Comparison of ENCODE assay signal across 14 cellular contexts in the genomic region with DNA sequence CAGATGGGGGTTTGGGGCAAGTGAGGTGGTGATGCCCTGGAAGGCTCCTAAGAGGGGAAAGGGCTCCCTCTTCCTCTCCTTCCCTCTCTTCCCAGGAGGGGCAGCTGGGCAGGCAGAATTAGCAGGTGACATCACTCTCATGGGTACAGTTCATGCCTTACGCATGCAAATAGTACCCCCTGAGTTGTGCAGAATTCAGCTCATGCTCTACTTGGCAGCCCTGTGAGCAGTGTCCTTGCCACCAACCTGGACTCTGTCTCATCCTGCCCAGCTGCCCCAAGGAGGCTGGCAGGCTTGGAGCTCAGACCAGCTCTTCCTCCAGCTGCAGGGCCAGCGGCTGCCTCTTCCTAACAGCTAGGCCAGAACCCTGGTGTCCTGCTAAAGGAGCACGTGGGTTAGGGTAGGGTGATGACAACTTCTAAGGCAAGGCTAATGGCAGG. TPM values are rescaled to one million over a fixed set of nuclear protein-coding genes. Genes with fewer than 3 reads are reported as not detected.
DNase-seq lines count a peak whose midpoint lies in the region; ATAC-seq and TF ChIP-seq lines count a peak whose summit lies in the region.
"Had no signal": no experiment of that assay in that cellular context is flagged by ENCODE, and none has a peak within 500 bp of the region (broad histone marks: within the 10 kb centered on the region; RNA-seq: fewer than 3 reads in every experiment).

No MANE protein-coding gene starts in this region.

- H3K36me3 Mint-ChIP-seq in activated T-cell treated with anti-CD3 and anti-CD28 coated beads, Interleukin-2, amount 50 U/mL, for 24 hours (ENCODE audit: low read depth): peaks cover 47% of the 10 kb centered on the region
- peaks cover 23% of the 10 kb centered on the region for H3K36me3 Mint-ChIP-seq in activated T-helper 17 cell treated with anti-CD3 and anti-CD28 coated beads, Interleukin-2, amount 50 U/mL, for 72 hours (ENCODE audit: low read depth)

- H3K27ac ChIP-seq in left ventricle myocardium inferior (replicated peaks): peak overlapping the region; percentile 82
- H3K27ac ChIP-seq: brain microvascular endothelial cell had no signal

- no peak for ATAC-seq in activated T-helper 17 cell treated with anti-CD3 and anti-CD28 coated beads, Interleukin-2, amount 50 U/mL, for 72 hours (replicated peaks)
- ATAC-seq in stimulated activated naive CD8-positive, alpha-beta T cell treated with anti-CD3 and anti-CD28 coated beads, Interleukin-15, amount 100 ng/mL, for 72 hours: no peak
- ATAC-seq: left lobe of liver had no signal

- H3K36me3 ChIP-seq in left ventricle myocardium inferior: no peaks in the 10 kb centered on the region
- H3K36me3 ChIP-seq: brain microvascular endothelial cell had no signal

- no peaks in the 10 kb centered on the region for H3K9me3 Mint-ChIP-seq in activated T-cell treated with anti-CD3 and anti-CD28 coated beads, Interleukin-2, amount 50 U/mL, for 24 hours
- H3K9me3 Mint-ChIP-seq in activated T-helper 17 cell treated with anti-CD3 and anti-CD28 coated beads, Interleukin-2, amount 50 U/mL, for 72 hours: no peaks in the 10 kb centered on the region
- H3K9me3 Mint-ChIP-seq in stimulated activated naive CD8-positive, alpha-beta T cell treated with anti-CD3 and anti-CD28 coated beads, Interleukin-15, amount 100 ng/mL, for 72 hours: no peaks in the 10 kb centered on the region
- H3K9me3 Mint-ChIP-seq: endodermal cell had no signal

- no peak for TF ChIP-seq CTCF in left ventricle myocardium inferior (IDR thresholded peaks at IDR 0.05; ENCODE audit: borderline replicate concordance)

- H3K27me3 Mint-ChIP-seq in activated T-cell treated with anti-CD3 and anti-CD28 coated beads, Interleukin-2, amount 50 U/mL, for 24 hours: no peaks in the 10 kb centered on the region
- no peaks in the 10 kb centered on the region for H3K27me3 Mint-ChIP-seq in activated T-helper 17 cell treated with anti-CD3 and anti-CD28 coated beads, Interleukin-2, amount 50 U/mL, for 72 hours
- no peaks in the 10 kb centered on the region for H3K27me3 Mint-ChIP-seq in stimulated activated naive CD8-positive, alpha-beta T cell treated with anti-CD3 and anti-CD28 coated beads, Interleukin-15, amount 100 ng/mL, for 72 hours

- peaks cover 54% of the 10 kb centered on the region for H3K4me1 ChIP-seq in left ventricle myocardium inferior

- intact Hi-C loops in left ventricle myocardium inferior (cut with micrococcal nuclease): no loop called here

- no peaks in the 10 kb centered on the region for H3K27me3 ChIP-seq in left ventricle myocardium inferior (ENCODE audit: low read depth)
- H3K27me3 ChIP-seq: brain microvascular endothelial cell had no signal

- H3K27ac Mint-ChIP-seq in activated T-cell treated with anti-CD3 and anti-CD28 coated beads, Interleukin-2, amount 50 U/mL, for 24 hours: no peak overlapping the region
- H3K27ac Mint-ChIP-seq in activated T-helper 17 cell treated with anti-CD3 and anti-CD28 coated beads, Interleukin-2, amount 50 U/mL, for 72 hours: peak overlapping the region; percentile 79
- peak overlapping the region; percentile 22 to 100 for H3K27ac Mint-ChIP-seq in stimulated activated naive CD8-positive, alpha-beta T cell treated with anti-CD3 and anti-CD28 coated beads, Interleukin-15, amount 100 ng/mL, for 72 hours
- H3K27ac Mint-ChIP-seq: endodermal cell had no signal

- peak overlapping the region; percentile 94 for H3K4me3 Mint-ChIP-seq in activated T-cell treated with anti-CD3 and anti-CD28 coated beads, Interleukin-2, amount 50 U/mL, for 24 hours
- H3K4me3 Mint-ChIP-seq in activated T-helper 17 cell treated with anti-CD3 and anti-CD28 coated beads, Interleukin-2, amount 50 U/mL, for 72 hours: peak overlapping the region; percentile 56
- peak overlapping the region; percentile 71 to 97 for H3K4me3 Mint-ChIP-seq in stimulated activated naive CD8-positive, alpha-beta T cell treated with anti-CD3 and anti-CD28 coated beads, Interleukin-15, amount 100 ng/mL, for 72 hours
- H3K4me3 Mint-ChIP-seq: endodermal cell had no signal

- H3K4me3 ChIP-seq in left ventricle myocardium inferior: no peak overlapping the region

- H3K4me1 Mint-ChIP-seq in activated T-cell treated with anti-CD3 and anti-CD28 coated beads, Interleukin-2, amount 50 U/mL, for 24 hours (ENCODE audit: low read depth): peaks cover 37% of the 10 kb centered on the region
- peaks cover 9% of the 10 kb centered on the region for H3K4me1 Mint-ChIP-seq in activated T-helper 17 cell treated with anti-CD3 and anti-CD28 coated beads, Interleukin-2, amount 50 U/mL, for 72 hours
- H3K4me1 Mint-ChIP-seq in stimulated activated naive CD8-positive, alpha-beta T cell treated with anti-CD3 and anti-CD28 coated beads, Interleukin-15, amount 100 ng/mL, for 72 hours: peaks cover 78% of the 10 kb centered on the region

- H3K9me3 ChIP-seq in left ventricle myocardium inferior (replicated peaks): no peaks in the 10 kb centered on the region

- DNase-seq in activated T-cell treated with anti-CD3 and anti-CD28 coated beads, Interleukin-2, amount 50 U/mL, for 24 hours: no peak
- DNase-seq in activated T-cell treated with anti-CD3 and anti-CD28 coated beads, Interleukin-2, amount 50 U/mL, for 1 hour: no peak
- DNase-seq in left ventricle myocardium inferior (no peak), NCI-H1092 (lab: John Stamatoyannopoulos, UW) (no peak), NCI-H2227 treated with DMSO at 0.1 percent for 48 hours (lab: John Stamatoyannopoulos, UW) (no peak)
- peak in 1 of 2 donors; percentile 40 for DNase-seq in stimulated activated naive CD8-positive, alpha-beta T cell treated with anti-CD3 and anti-CD28 coated beads, Interleukin-15, amount 100 ng/mL, for 72 hours
- DNase-seq in stimulated activated CD4-positive, alpha-beta T cell treated with anti-CD3 and anti-CD28 coated beads, Interleukin-4, amount 100 ng/mL, for 1 hour: no peak
- DNase-seq: endodermal cell, NCI-H446, T-helper 9 cell had no signal

RNA-seq across cellular contexts. Expression of gene CHAC1, which starts 3.3 kb away (rescaled TPM):
- total RNA-seq in activated T-helper 17 cell treated with anti-CD3 and anti-CD28 coated beads, Interleukin-2, amount 50 U/mL, for 72 hours: 1 to 10 TPM; 2.4 to 6.8 TPM
- 1.3 TPM for total RNA-seq in left ventricle myocardium inferior

RNA-seq across cellular contexts. Expression of gene DLL4, which starts 27.4 kb away (rescaled TPM):
- total RNA-seq in activated T-helper 17 cell treated with anti-CD3 and anti-CD28 coated beads, Interleukin-2, amount 50 U/mL, for 72 hours: not detected
- 11.1 TPM for total RNA-seq in left ventricle myocardium inferior
- total RNA-seq: Daoy had no signal

Comparison
In these comparisons a context has a peak if more than half of its experiments do, and no peak if none do; other contexts are left out.
1. RNA of gene DLL4, which starts 27.4 kb away (total RNA-seq): 11.1 TPM in left ventricle myocardium inferior (single experiment); not detected in activated T-helper 17 cell treated with anti-CD3 and anti-CD28 coated beads, Interleukin-2, amount 50 U/mL, for 72 hours; every median in the first group is over 10 times any median in the second.
2. Peak in every context shown above with its lines, with median percentiles within 50 percentile points of each other: H3K4me3 Mint-ChIP-seq.